ENCODE assay signal across 15 cellular contexts in genomic region chr2:226915846-226916360, GRCh38.
DNase-seq lines count a peak whose midpoint lies in the region; ATAC-seq, FAIRE-seq and TF ChIP-seq lines count a peak whose summit lies in the region.
"Had no signal": no experiment of that assay in that cellular context is flagged by ENCODE, and none has a peak within 500 bp of the region (broad histone marks: within the 10 kb centered on the region; RNA-seq: fewer than 3 reads in every experiment).

No MANE protein-coding gene starts in this region.

- H3K27me3 ChIP-seq in osteoblast (ENCODE audit: insufficient read depth, low read length) (no peaks in the 10 kb centered on the region), gastroesophageal sphincter (no peaks in the 10 kb centered on the region)

- ATAC-seq in esophagus mucosa (peak; percentile 91), gastroesophageal sphincter (no peak)
- ATAC-seq in stimulated activated effector memory CD8-positive, alpha-beta T cell treated with anti-CD3 and anti-CD28 coated beads, Interleukin-12 subunit alpha, Interleukin-12 subunit beta, amount 100 ng/mL, for 72 hours, result peak; percentile 13
- ATAC-seq: sciatic nerve, SK-N-SH treated with all-trans-retinoic acid at 6 μM for 48 hours, WTC11 had no signal

- H3K27ac Mint-ChIP-seq in stimulated activated effector memory CD8-positive, alpha-beta T cell treated with anti-CD3 and anti-CD28 coated beads, Interleukin-12 subunit alpha, Interleukin-12 subunit beta, amount 100 ng/mL, for 72 hours, result no peak overlapping the region
- H3K27ac Mint-ChIP-seq: activated naive CD8-positive, alpha-beta T cell treated with anti-CD3 and anti-CD28 coated beads for 36 hours had no signal

- H4K20me1 ChIP-seq in osteoblast (ENCODE audit: insufficient read depth, low read length), result no peaks in the 10 kb centered on the region

- no peaks in the 10 kb centered on the region for H3K79me2 ChIP-seq in osteoblast (ENCODE audit: insufficient read depth, low read length)

- in situ Hi-C loops in G401 (cut with HindIII; ENCODE audit: low sequenced_read_pairs), result no loop called here

- H3K36me3 Mint-ChIP-seq in stimulated activated effector memory CD8-positive, alpha-beta T cell treated with anti-CD3 and anti-CD28 coated beads, Interleukin-12 subunit alpha, Interleukin-12 subunit beta, amount 100 ng/mL, for 72 hours, result peaks cover 1% of the 10 kb centered on the region
- H3K36me3 Mint-ChIP-seq: WTC11 had no signal

- no peak overlapping the region for H3K4me3 Mint-ChIP-seq in stimulated activated effector memory CD8-positive, alpha-beta T cell treated with anti-CD3 and anti-CD28 coated beads, Interleukin-12 subunit alpha, Interleukin-12 subunit beta, amount 100 ng/mL, for 72 hours
- H3K4me3 Mint-ChIP-seq: activated naive CD8-positive, alpha-beta T cell treated with anti-CD3 and anti-CD28 coated beads for 36 hours; WTC11 had no signal

- FAIRE-seq in GM12891 (lab: Jason Lieb, UNC), result peak; percentile 75
- FAIRE-seq: frontal cortex had no signal

- DNase-seq in GM12891 (ENCODE audit: insufficient read length, low spot score) (no peak), NCI-H226 (peak; percentile 28), osteoblast (ENCODE audit: insufficient read length, low spot score, missing footprints) (no peak), G401 (ENCODE audit: low spot score) (no peak)
- no peak for DNase-seq in stimulated activated effector memory CD8-positive, alpha-beta T cell treated with anti-CD3 and anti-CD28 coated beads, Interleukin-12 subunit alpha, Interleukin-12 subunit beta, amount 100 ng/mL, for 72 hours (ENCODE audit: low spot score in 2 of 2)
- DNase-seq: activated naive CD8-positive, alpha-beta T cell treated with anti-CD3 and anti-CD28 coated beads for 36 hours; Calu3; kidney glomerular epithelial cell; NCI-H2107 had no signal

- WGBS in gastroesophageal sphincter (ENCODE audit: low coverage in 1 of 2), 2 donors, result 60 to 89% methylated on average over 2 to 5 of the region's 6 CpGs

- no peak overlapping the region for H3K27ac ChIP-seq in osteoblast (ENCODE audit: low read depth, low read length)
- no peak overlapping the region for H3K27ac ChIP-seq in gastroesophageal sphincter

- no peak overlapping the region for H3K4me2 ChIP-seq in osteoblast (ENCODE audit: insufficient read depth, low read length)

- no peaks in the 10 kb centered on the region for H3K9me3 Mint-ChIP-seq in stimulated activated effector memory CD8-positive, alpha-beta T cell treated with anti-CD3 and anti-CD28 coated beads, Interleukin-12 subunit alpha, Interleukin-12 subunit beta, amount 100 ng/mL, for 72 hours
- H3K9me3 Mint-ChIP-seq: WTC11 had no signal

- H3K9me3 ChIP-seq in osteoblast (ENCODE audit: low read depth, low read length), result no peaks in the 10 kb centered on the region
- H3K9me3 ChIP-seq in gastroesophageal sphincter, result peaks cover 0 to 4% (median 0%) of the 10 kb centered on the region in 3 donors

- H3K36me3 ChIP-seq in osteoblast (ENCODE audit: insufficient read depth, low read length) (peaks cover 4% of the 10 kb centered on the region), gastroesophageal sphincter (peaks cover 0 to 8% of the 10 kb centered on the region in 2 donors)

- TF ChIP-seq CTCF in osteoblast (IDR thresholded peaks at IDR 0.05; ENCODE audit: extremely low read depth, low read depth, low read length) (no peak), gastroesophageal sphincter (IDR thresholded peaks at IDR 0.05) (no peak)

- H3K4me3 ChIP-seq in osteoblast (ENCODE audit: insufficient read depth, low read length) (no peak overlapping the region), gastroesophageal sphincter (no peak overlapping the region)

- no peaks in the 10 kb centered on the region for H3K4me1 Mint-ChIP-seq in stimulated activated effector memory CD8-positive, alpha-beta T cell treated with anti-CD3 and anti-CD28 coated beads, Interleukin-12 subunit alpha, Interleukin-12 subunit beta, amount 100 ng/mL, for 72 hours
- H3K4me1 Mint-ChIP-seq: WTC11 had no signal

- H2AFZ ChIP-seq in osteoblast (ENCODE audit: low read length), result no peak overlapping the region

- H3K4me1 ChIP-seq in osteoblast (ENCODE audit: insufficient read depth, low read length) (no peaks in the 10 kb centered on the region), gastroesophageal sphincter (no peaks in the 10 kb centered on the region)

- no peak for TF ChIP-seq EP300 in gastroesophageal sphincter (IDR thresholded peaks at IDR 0.05)

- TF ChIP-seq POLR2A in GM12891 (IDR thresholded peaks at IDR 0.05; ENCODE audit: low read depth, low read length) (no peak), gastroesophageal sphincter (IDR thresholded peaks at IDR 0.05) (no peak)

TF ChIP-seq in GM12891, 5 proteins besides CTCF, POLR2A, EP300 and RAD21:
- TF ChIP-seq POU2F2 (IDR thresholded peaks at IDR 0.05; ENCODE audit: low read depth, low read length), result no peak
- TF ChIP-seq PAX5 (IDR thresholded peaks at IDR 0.05; ENCODE audit: insufficient read depth, low read length, severe bottlenecking), result no peak
- no peak for TF ChIP-seq POLR2AphosphoS5 (IDR thresholded peaks at IDR 0.05; ENCODE audit: low read depth, low read length)
- TF ChIP-seq TAF1 (IDR thresholded peaks at IDR 0.05; ENCODE audit: low read depth, low read length), result no peak
- TF ChIP-seq SPI1 (IDR thresholded peaks at IDR 0.05; ENCODE audit: low read depth, low read length), result no peak
